Comparison of ENCODE assay signal across 8 cellular contexts in the genomic region with DNA sequence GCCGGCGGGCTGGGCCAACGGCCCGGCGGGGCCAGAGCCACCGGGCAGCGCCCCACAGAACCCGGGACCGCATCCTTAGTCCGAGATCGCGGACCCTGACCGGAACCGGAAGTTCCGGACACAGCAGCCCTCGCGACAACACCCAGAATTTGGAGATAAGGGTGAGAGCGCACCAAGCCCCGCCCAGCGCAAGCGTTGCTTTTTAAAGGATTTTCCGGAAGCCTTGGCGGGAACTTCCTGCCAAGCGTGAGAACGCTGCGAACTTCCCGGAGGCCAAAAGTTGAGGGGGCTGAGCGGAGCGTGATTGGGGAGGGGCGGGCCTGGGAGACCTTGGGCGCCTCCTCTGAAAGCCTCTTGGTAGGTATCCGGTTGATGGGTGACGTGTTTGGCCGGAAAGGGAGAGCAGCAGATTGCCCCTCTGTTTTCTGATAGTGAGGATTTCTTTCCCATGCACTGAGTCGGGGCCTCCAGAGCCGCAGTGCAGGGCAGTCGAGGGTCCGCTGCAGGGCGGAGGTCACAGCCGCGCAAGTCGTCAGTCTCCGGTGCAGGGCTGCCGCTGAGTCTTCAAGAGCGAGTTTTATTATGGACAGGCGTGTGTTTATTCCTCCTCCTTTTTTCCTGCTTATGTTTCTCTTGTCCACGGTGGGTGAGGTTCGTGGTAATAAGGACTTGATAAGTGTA. TPM values are rescaled to one million over a fixed set of nuclear protein-coding genes. Genes with fewer than 3 reads are reported as not detected.
DNase-seq lines count a peak whose midpoint lies in the region; TF ChIP-seq lines count a peak whose summit lies in the region.

A gene with protein sequence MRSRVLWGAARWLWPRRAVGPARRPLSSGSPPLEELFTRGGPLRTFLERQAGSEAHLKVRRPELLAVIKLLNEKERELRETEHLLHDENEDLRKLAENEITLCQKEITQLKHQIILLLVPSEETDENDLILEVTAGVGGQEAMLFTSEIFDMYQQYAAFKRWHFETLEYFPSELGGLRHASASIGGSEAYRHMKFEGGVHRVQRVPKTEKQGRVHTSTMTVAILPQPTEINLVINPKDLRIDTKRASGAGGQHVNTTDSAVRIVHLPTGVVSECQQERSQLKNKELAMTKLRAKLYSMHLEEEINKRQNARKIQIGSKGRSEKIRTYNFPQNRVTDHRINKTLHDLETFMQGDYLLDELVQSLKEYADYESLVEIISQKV (minus strand): TSS at position 97 of the 681 bp plus-strand sequence. CDS start 24 bp downstream, at position 73.

- peak in 1 of 4 donors; percentile 66 for TF ChIP-seq POLR2A in stomach (IDR thresholded peaks at IDR 0.05)

- no peak within 1 kb of the TSS for H2BK20ac ChIP-seq in H9 (ENCODE audit: low read depth, low read length, poor library complexity, severe bottlenecking)

- no peak within 1 kb of the TSS for H2AK5ac ChIP-seq in H9 (ENCODE audit: insufficient read length, low read length)

- H3K4me1 ChIP-seq in ES-I3 (ENCODE audit: insufficient read depth, low read length) (no peaks in the 10 kb centered on the region), H9 (ENCODE audit: insufficient read depth, low read length) (no peaks in the 10 kb centered on the region), stomach (peaks cover 20 to 52% (median 35%) of the 10 kb centered on the region in 4 donors)

- no peak within 1 kb of the TSS for H4K8ac ChIP-seq in H9 (replicated peaks; ENCODE audit: insufficient read length, low read depth, low read length)

- intact Hi-C loops in stomach (cut with DNase I; ENCODE audit: low total_unique reads), result no loop called here

- peak within 1 kb of the TSS; percentile 62 for H3K23ac ChIP-seq in H9 (ENCODE audit: insufficient read length, low read depth, low read length)

- peak within 1 kb of the TSS; percentile 85 for H3K27ac ChIP-seq in H9 (ENCODE audit: insufficient read length, low read depth, low read length)
- H3K27ac ChIP-seq in neural cell (ENCODE audit: low read length), result peak within 1 kb of the TSS; percentile 51
- peak within 1 kb of the TSS; percentile 84 to 93 (median 88) for H3K27ac ChIP-seq in stomach

- no peak within 1 kb of the TSS for H3K4ac ChIP-seq in H9 (ENCODE audit: low read depth, low read length)

- H3F3A ChIP-seq in neural cell (ENCODE audit: insufficient read depth, low read length, poor library complexity, severe bottlenecking), result peaks cover 6% of the 10 kb centered on the region

- H3K9me3 Mint-ChIP-seq in H9, result no peaks in the 10 kb centered on the region

- H3K36me3 ChIP-seq in ES-I3 (ENCODE audit: insufficient read depth, low read length) (no peaks in the 10 kb centered on the region), MG63 (peaks cover 23% of the 10 kb centered on the region), neural cell (ENCODE audit: insufficient read depth, low read length) (no peaks in the 10 kb centered on the region), stomach (peaks cover 3 to 9% (median 8%) of the 10 kb centered on the region in 4 donors)

- H2AFZ ChIP-seq in H9 (ENCODE audit: low read length), result peak within 1 kb of the TSS; percentile 91
- peak within 1 kb of the TSS; percentile 54 for H2AFZ ChIP-seq in neural cell (ENCODE audit: low read depth, low read length)

- no peaks in the 10 kb centered on the region for H3K9me2 ChIP-seq in neural cell (ENCODE audit: insufficient read depth, low read length)

- H3K36me3 Mint-ChIP-seq in H9 (ENCODE audit: insufficient read depth in 1 of 3, low read depth in 3 of 3), result peaks cover 0 to 12% (median 8%) of the 10 kb centered on the region in 3 experiments; a peak in 5 of 7 replicates

- H3K14ac ChIP-seq in H9 (ENCODE audit: insufficient read depth, low read length), result peak within 1 kb of the TSS; percentile 32; the same call in 1 of the 2 replicates

- H3K27me3 Mint-ChIP-seq in H9 (ENCODE audit: low read depth), result no peaks in the 10 kb centered on the region

- no peak within 1 kb of the TSS for H4K91ac ChIP-seq in H9 (ENCODE audit: insufficient read length, low read depth, low read length)

- DNase-seq in H9, result peak; percentile 99
- DNase-seq in MG63, result peak; percentile 96
- peak; percentile 92 for DNase-seq in SIG-M5 treated with dmso at 0.1 percent for 504 hours (lab: John Stamatoyannopoulos, UW; ENCODE audit: unreplicated experiment)
- peak; percentile 78 for DNase-seq in activated gamma-delta T cell treated with Interleukin-2 at 50 U/mL for 16 hours
- peak; percentile 98 for DNase-seq in fibroblast of villous mesenchyme (ENCODE audit: low read depth)
- DNase-seq in stomach, result peak; percentile 93

- H3T11ph ChIP-seq in H9 (ENCODE audit: low read length), result no peak within 1 kb of the TSS

- H3K9ac ChIP-seq in ES-I3 (ENCODE audit: low read depth, low read length) (peak within 1 kb of the TSS; percentile 93), H9 (ENCODE audit: extremely low read depth, insufficient read length, low read length) (peak within 1 kb of the TSS; percentile 98), neural cell (ENCODE audit: low read length) (peak within 1 kb of the TSS; percentile 70)

- peak within 1 kb of the TSS; percentile 95 to 98 for H3K4me3 Mint-ChIP-seq in H9

- peaks cover 15% of the 10 kb centered on the region; the same call in 1 of the 2 replicates for H3K79me2 ChIP-seq in H9 (ENCODE audit: insufficient read depth, low read length)
- peaks cover 53% of the 10 kb centered on the region for H3K79me2 ChIP-seq in neural cell (replicated peaks; ENCODE audit: insufficient read depth, low read length)

- H3K18ac ChIP-seq in H9 (ENCODE audit: insufficient read length, low read depth, low read length), result no peak within 1 kb of the TSS

- no peaks in the 10 kb centered on the region for H3K79me1 ChIP-seq in H9 (ENCODE audit: insufficient read depth, low read depth, low read length, poor library complexity, severe bottlenecking)

- peak within 1 kb of the TSS; percentile 16 for H3K56ac ChIP-seq in H9 (ENCODE audit: insufficient read length, low read depth, low read length)

- H3K4me3 ChIP-seq in MG63 (peak within 1 kb of the TSS; percentile 87), fibroblast of villous mesenchyme (ENCODE audit: low read depth, low read length) (peak within 1 kb of the TSS; percentile 89), neural cell (ENCODE audit: low read length) (peak within 1 kb of the TSS; percentile 84), stomach (peak within 1 kb of the TSS; percentile 63 to 90 (median 71))

- TF ChIP-seq EP300 in neural cell (conservative IDR thresholded peaks at IDR 0.05; ENCODE audit: poor library complexity, severe bottlenecking) (no peak), stomach (IDR thresholded peaks at IDR 0.05) (no peak)

- H2BK120ac ChIP-seq in H9 (ENCODE audit: low read depth, low read length, poor library complexity, severe bottlenecking), result no peak within 1 kb of the TSS

- TF ChIP-seq RAD21 in neural cell (conservative IDR thresholded peaks at IDR 0.05), result no peak

- H3K23me2 ChIP-seq in H9 (ENCODE audit: insufficient read length, low read depth, low read length, poor library complexity, severe bottlenecking), result peaks cover 12% of the 10 kb centered on the region

- no peaks in the 10 kb centered on the region for H3K9me3 ChIP-seq in ES-I3 (ENCODE audit: control insufficient read depth, insufficient read depth, low read length)
- no peaks in the 10 kb centered on the region for H3K9me3 ChIP-seq in H9 (ENCODE audit: control insufficient read depth, low read depth, low read length)
- H3K9me3 ChIP-seq in MG63, result no peaks in the 10 kb centered on the region
- no peaks in the 10 kb centered on the region for H3K9me3 ChIP-seq in neural cell (ENCODE audit: low read length)
- no peaks in the 10 kb centered on the region for H3K9me3 ChIP-seq in stomach

- peak within 1 kb of the TSS; percentile 99 to 100 (median 99) for H3K27ac Mint-ChIP-seq in H9

- H4K20me1 ChIP-seq in H9 (ENCODE audit: control insufficient read depth, insufficient read depth, insufficient read length), result no peaks in the 10 kb centered on the region
- no peaks in the 10 kb centered on the region for H4K20me1 ChIP-seq in neural cell (ENCODE audit: insufficient read depth)

- peak within 1 kb of the TSS; percentile 22 for H4K5ac ChIP-seq in H9 (ENCODE audit: insufficient read length, low read depth, low read length)

- TF ChIP-seq CTCF in H9 (conservative IDR thresholded peaks at IDR 0.05), result no peak
- no peak for TF ChIP-seq CTCF in fibroblast of villous mesenchyme (IDR thresholded peaks at IDR 0.05; ENCODE audit: insufficient read depth, low read depth, low read length)
- TF ChIP-seq CTCF in neural cell (IDR thresholded peaks at IDR 0.05; ENCODE audit: poor library complexity, severe bottlenecking), result peak; percentile 35
- no peak for TF ChIP-seq CTCF in stomach (IDR thresholded peaks at IDR 0.05)

- peak within 1 kb of the TSS; percentile 87 for H2BK12ac ChIP-seq in H9 (ENCODE audit: insufficient read length, low read depth, low read length)

- peaks cover 19 to 22% of the 10 kb centered on the region in 2 experiments for H3K4me1 Mint-ChIP-seq in H9

- no CpG with 5 or more reads among the region's 48 CpGs for WGBS in H9 (ENCODE audit: extremely low coverage, insufficient read length, low lambda C conversion rate)
- 0 to 1% (median 0%) methylated on average over 27 to 48 of the region's 48 CpGs for WGBS in stomach, 5 donors

- peak within 1 kb of the TSS; percentile 98 for H3K4me2 ChIP-seq in H9 (ENCODE audit: insufficient read depth, insufficient read length, low read length)
- H3K4me2 ChIP-seq in neural cell (ENCODE audit: low read length), result peak within 1 kb of the TSS; percentile 97

- no peak within 1 kb of the TSS for H2BK5ac ChIP-seq in H9 (ENCODE audit: insufficient read length, low read length)

- H2BK15ac ChIP-seq in H9 (ENCODE audit: low read depth, low read length), result no peak within 1 kb of the TSS

- H3K27me3 ChIP-seq in H9 (ENCODE audit: insufficient read depth, low read length) (no peaks in the 10 kb centered on the region), MG63 (no peaks in the 10 kb centered on the region), neural cell (ENCODE audit: insufficient read depth, low read depth, low read length) (no peaks in the 10 kb centered on the region), stomach (no peaks in the 10 kb centered on the region)

TF ChIP-seq in neural cell, 6 proteins besides CTCF, POLR2A, EP300 and RAD21 (continues in another document):
- no peak for TF ChIP-seq EZH2 (IDR thresholded peaks at IDR 0.05; ENCODE audit: borderline replicate concordance, insufficient read depth, low read length, poor library complexity, severe bottlenecking)
- no peak for TF ChIP-seq SMC3 (conservative IDR thresholded peaks at IDR 0.05; ENCODE audit: poor library complexity)

RNA-seq across cellular contexts. Expression of the gene that starts here (rescaled TPM):
- total RNA-seq in H9 (2021) (26.5 and 29.2 TPM in 2 replicates), fibroblast of villous mesenchyme (19.3 and 28.9 TPM in 2 replicates), stomach (10 to 100 TPM in 3 of 5 donors, 1 to 10 TPM in 2; 4.7 to 55.9 (median 24.4) TPM)
- 14.6 and 23.1 TPM in 2 replicates for total RNA-seq in MG63 (2014; rRNA removed; shearing (Covaris generic); ENCODE audit: low replicate concordance)
- polyA plus RNA-seq in neural cell (14.0 and 16.2 TPM in 2 replicates), stomach (10 to 100 TPM in 2 of 3 donors, 1 to 10 TPM in 1; 7.0 to 15.9 (median 14.6) TPM)
- 19.0 and 20.5 TPM in 2 replicates for polyA minus RNA-seq in neural cell

Comparison
In these comparisons a context has a peak if more than half of its experiments do, and no peak if none do; other contexts are left out.
1. Peak in every context shown above with its lines: DNase-seq, H3K4me3 ChIP-seq and H3K27ac ChIP-seq.